2 cellular contexts compared by ENCODE assay signal in genomic region chr22:24947383-24947782, GRCh38.
TF ChIP-seq lines count a peak whose summit lies in the region.

No MANE protein-coding gene starts in this region.

TF ChIP-seq in GM23338, 12 proteins besides CTCF, POLR2A, EP300 and RAD21:
- TF ChIP-seq, protein P1, sequence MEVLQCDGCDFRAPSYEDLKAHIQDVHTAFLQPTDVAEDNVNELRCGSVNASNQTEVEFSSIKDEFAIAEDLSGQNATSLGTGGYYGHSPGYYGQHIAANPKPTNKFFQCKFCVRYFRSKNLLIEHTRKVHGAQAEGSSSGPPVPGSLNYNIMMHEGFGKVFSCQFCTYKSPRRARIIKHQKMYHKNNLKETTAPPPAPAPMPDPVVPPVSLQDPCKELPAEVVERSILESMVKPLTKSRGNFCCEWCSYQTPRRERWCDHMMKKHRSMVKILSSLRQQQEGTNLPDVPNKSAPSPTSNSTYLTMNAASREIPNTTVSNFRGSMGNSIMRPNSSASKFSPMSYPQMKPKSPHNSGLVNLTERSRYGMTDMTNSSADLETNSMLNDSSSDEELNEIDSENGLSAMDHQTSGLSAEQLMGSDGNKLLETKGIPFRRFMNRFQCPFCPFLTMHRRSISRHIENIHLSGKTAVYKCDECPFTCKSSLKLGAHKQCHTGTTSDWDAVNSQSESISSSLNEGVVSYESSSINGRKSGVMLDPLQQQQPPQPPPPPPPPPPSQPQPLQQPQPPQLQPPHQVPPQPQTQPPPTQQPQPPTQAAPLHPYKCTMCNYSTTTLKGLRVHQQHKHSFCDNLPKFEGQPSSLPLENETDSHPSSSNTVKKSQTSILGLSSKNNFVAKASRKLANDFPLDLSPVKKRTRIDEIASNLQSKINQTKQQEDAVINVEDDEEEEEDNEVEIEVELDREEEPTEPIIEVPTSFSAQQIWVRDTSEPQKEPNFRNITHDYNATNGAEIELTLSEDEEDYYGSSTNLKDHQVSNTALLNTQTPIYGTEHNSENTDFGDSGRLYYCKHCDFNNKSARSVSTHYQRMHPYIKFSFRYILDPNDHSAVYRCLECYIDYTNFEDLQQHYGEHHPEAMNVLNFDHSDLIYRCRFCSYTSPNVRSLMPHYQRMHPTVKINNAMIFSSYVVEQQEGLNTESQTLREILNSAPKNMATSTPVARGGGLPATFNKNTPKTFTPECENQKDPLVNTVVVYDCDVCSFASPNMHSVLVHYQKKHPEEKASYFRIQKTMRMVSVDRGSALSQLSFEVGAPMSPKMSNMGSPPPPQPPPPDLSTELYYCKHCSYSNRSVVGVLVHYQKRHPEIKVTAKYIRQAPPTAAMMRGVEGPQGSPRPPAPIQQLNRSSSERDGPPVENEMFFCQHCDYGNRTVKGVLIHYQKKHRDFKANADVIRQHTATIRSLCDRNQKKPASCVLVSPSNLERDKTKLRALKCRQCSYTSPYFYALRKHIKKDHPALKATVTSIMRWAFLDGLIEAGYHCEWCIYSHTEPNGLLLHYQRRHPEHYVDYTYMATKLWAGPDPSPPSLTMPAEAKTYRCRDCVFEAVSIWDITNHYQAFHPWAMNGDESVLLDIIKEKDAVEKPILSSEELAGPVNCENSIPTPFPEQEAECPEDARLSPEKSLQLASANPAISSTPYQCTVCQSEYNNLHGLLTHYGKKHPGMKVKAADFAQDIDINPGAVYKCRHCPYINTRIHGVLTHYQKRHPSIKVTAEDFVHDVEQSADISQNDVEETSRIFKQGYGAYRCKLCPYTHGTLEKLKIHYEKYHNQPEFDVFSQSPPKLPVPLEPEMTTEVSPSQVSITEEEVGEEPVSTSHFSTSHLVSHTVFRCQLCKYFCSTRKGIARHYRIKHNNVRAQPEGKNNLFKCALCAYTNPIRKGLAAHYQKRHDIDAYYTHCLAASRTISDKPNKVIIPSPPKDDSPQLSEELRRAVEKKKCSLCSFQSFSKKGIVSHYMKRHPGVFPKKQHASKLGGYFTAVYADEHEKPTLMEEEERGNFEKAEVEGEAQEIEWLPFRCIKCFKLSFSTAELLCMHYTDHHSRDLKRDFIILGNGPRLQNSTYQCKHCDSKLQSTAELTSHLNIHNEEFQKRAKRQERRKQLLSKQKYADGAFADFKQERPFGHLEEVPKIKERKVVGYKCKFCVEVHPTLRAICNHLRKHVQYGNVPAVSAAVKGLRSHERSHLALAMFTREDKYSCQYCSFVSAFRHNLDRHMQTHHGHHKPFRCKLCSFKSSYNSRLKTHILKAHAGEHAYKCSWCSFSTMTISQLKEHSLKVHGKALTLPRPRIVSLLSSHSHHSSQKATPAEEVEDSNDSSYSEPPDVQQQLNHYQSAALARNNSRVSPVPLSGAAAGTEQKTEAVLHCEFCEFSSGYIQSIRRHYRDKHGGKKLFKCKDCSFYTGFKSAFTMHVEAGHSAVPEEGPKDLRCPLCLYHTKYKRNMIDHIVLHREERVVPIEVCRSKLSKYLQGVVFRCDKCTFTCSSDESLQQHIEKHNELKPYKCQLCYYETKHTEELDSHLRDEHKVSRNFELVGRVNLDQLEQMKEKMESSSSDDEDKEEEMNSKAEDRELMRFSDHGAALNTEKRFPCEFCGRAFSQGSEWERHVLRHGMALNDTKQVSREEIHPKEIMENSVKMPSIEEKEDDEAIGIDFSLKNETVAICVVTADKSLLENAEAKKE (CRISPR knock-in tag; IDR thresholded peaks at IDR 0.05): no peak
- TF ChIP-seq POLR2AphosphoS5 (IDR thresholded peaks at IDR 0.05; ENCODE audit: low read depth) (no peak), NANOG (IDR thresholded peaks at IDR 0.05; ENCODE audit: borderline replicate concordance) (no peak)

TF ChIP-seq in H1, 55 proteins besides CTCF, POLR2A, EP300 and RAD21:
- TF ChIP-seq ZNF274 (IDR thresholded peaks at IDR 0.05; ENCODE audit: borderline replicate concordance, extremely low read depth, low read length) (no peak), RBBP5 (IDR thresholded peaks at IDR 0.05; ENCODE audit: borderline replicate concordance, low read depth, low read length) (no peak), TBP (IDR thresholded peaks at IDR 0.05; ENCODE audit: low read depth, low read length) (no peak), CBX5 (IDR thresholded peaks at IDR 0.05; ENCODE audit: low read depth, low read length) (no peak), MAFK (IDR thresholded peaks at IDR 0.05; ENCODE audit: low read depth, low read length) (no peak), GTF2F1 (IDR thresholded peaks at IDR 0.05; ENCODE audit: borderline replicate concordance, low read depth, low read length) (no peak), SUZ12 (IDR thresholded peaks at IDR 0.05; ENCODE audit: low read length) (no peak), E2F6 (IDR thresholded peaks at IDR 0.05) (no peak), PHF8 (conservative IDR thresholded peaks at IDR 0.05; ENCODE audit: low read depth, low read length) (no peak), NRF1 (IDR thresholded peaks at IDR 0.05; ENCODE audit: low read depth, low read length) (no peak)
- TF ChIP-seq, protein P2, sequence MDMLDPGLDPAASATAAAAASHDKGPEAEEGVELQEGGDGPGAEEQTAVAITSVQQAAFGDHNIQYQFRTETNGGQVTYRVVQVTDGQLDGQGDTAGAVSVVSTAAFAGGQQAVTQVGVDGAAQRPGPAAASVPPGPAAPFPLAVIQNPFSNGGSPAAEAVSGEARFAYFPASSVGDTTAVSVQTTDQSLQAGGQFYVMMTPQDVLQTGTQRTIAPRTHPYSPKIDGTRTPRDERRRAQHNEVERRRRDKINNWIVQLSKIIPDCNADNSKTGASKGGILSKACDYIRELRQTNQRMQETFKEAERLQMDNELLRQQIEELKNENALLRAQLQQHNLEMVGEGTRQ (IDR thresholded peaks at IDR 0.05; ENCODE audit: low read length): no peak
